33 cellular contexts compared by ENCODE assay signal in genomic region chr7:156657681-156658080, GRCh38.
"Had no signal": no experiment of that assay in that cellular context is flagged by ENCODE, and none has a peak within 500 bp of the region (broad histone marks: within the 10 kb centered on the region; RNA-seq: fewer than 3 reads in every experiment).

No MANE protein-coding gene starts in this region.

- DNase-seq: activated CD4-positive, alpha-beta memory T cell treated with anti-CD3 and anti-CD28 coated beads, Interleukin-2, amount 10 ng/mL, durations not matched to agents 7 days and 5 days; activated CD4-positive, alpha-beta T cell treated with anti-CD3 and anti-CD28 coated beads for 1 hour; activated CD4-positive, alpha-beta T cell treated with anti-CD3 and anti-CD28 coated beads for 36 hours; activated CD4-positive, alpha-beta T cell treated with anti-CD3 and anti-CD28 coated beads for 48 hours; activated CD4-positive, alpha-beta T cell treated with anti-CD3 and anti-CD28 coated beads, Interleukin-2, amount 10 ng/mL, durations not matched to agents 7 days and 5 days; activated CD4-positive, alpha-beta T cell treated with anti-CD3 and anti-CD28 coated beads, Interleukin-2, amount 50 U/mL, for 48 hours; activated CD4-positive, CD25-positive, alpha-beta regulatory T cell; activated CD8-positive, alpha-beta memory T cell treated with anti-CD3 and anti-CD28 coated beads for 24 hours; activated CD8-positive, alpha-beta memory T cell treated with anti-CD3 and anti-CD28 coated beads, Interleukin-2, amount 10 ng/mL, durations not matched to agents 7 days and 5 days; activated CD8-positive, alpha-beta memory T cell treated with anti-CD3 and anti-CD28 coated beads, Interleukin-2, amount 50 U/mL, for 48 hours; activated CD8-positive, alpha-beta T cell treated with anti-CD3 and anti-CD28 coated beads, Interleukin-2, amount 10 ng/mL, durations not matched to agents 7 days and 5 days; activated effector memory CD4-positive, alpha-beta T cell treated with Interleukin-2 at 50 U/mL for 16 hours; activated gamma-delta T cell; activated naive CD4-positive, alpha-beta T cell treated with anti-CD3 and anti-CD28 coated beads, Interleukin-2, amount 10 ng/mL, durations not matched to agents 7 days and 5 days; activated naive CD4-positive, alpha-beta T cell treated with Interleukin-2 at 50 U/mL for 16 hours; activated naive CD8-positive, alpha-beta T cell treated with anti-CD3 and anti-CD28 coated beads, Interleukin-2, amount 10 ng/mL, durations not matched to agents 7 days and 5 days; activated naive CD8-positive, alpha-beta T cell treated with anti-CD3 and anti-CD28 coated beads, Interleukin-2, amount 50 U/mL, for 24 hours; activated T-cell treated with anti-CD3 and anti-CD28 coated beads, Interleukin-2, amount 50 U/mL, for 24 hours; activated T-cell treated with anti-CD3 and anti-CD28 coated beads, Interleukin-2, amount 50 U/mL, for 48 hours; amygdala; anterior cingulate cortex; central memory CD4-positive, alpha-beta T cell; T-cell; T-helper 17 cell; WERI-Rb-1 had no signal

- H3K27ac Mint-ChIP-seq: activated CD4-positive, alpha-beta memory T cell treated with anti-CD3 and anti-CD28 coated beads, Interleukin-2, amount 10 ng/mL, durations not matched to agents 7 days and 5 days; activated CD4-positive, alpha-beta T cell treated with anti-CD3 and anti-CD28 coated beads for 36 hours; activated CD4-positive, alpha-beta T cell treated with anti-CD3 and anti-CD28 coated beads, Interleukin-2, amount 10 ng/mL, durations not matched to agents 7 days and 5 days; activated CD8-positive, alpha-beta memory T cell treated with anti-CD3 and anti-CD28 coated beads, Interleukin-2, amount 10 ng/mL, durations not matched to agents 7 days and 5 days; activated CD8-positive, alpha-beta T cell treated with anti-CD3 and anti-CD28 coated beads, Interleukin-2, amount 10 ng/mL, durations not matched to agents 7 days and 5 days; activated naive CD4-positive, alpha-beta T cell treated with anti-CD3 and anti-CD28 coated beads, Interleukin-2, amount 10 ng/mL, durations not matched to agents 7 days and 5 days; activated naive CD4-positive, alpha-beta T cell treated with anti-CD3 and anti-CD28 coated beads, Interleukin-2, amount 50 U/mL, for 24 hours; activated naive CD8-positive, alpha-beta T cell; activated naive CD8-positive, alpha-beta T cell treated with anti-CD3 and anti-CD28 coated beads, Interleukin-2, amount 10 ng/mL, durations not matched to agents 7 days and 5 days; activated naive CD8-positive, alpha-beta T cell treated with anti-CD3 and anti-CD28 coated beads, Interleukin-2, amount 50 U/mL, for 24 hours; activated T-cell treated with anti-CD3 and anti-CD28 coated beads, Interleukin-2, amount 50 U/mL, for 24 hours; brain; T-cell; T-helper 17 cell; WTC11 had no signal

- H3K4me1 ChIP-seq: ascending aorta had no signal

- H3K9me3 Mint-ChIP-seq: activated CD4-positive, alpha-beta memory T cell treated with anti-CD3 and anti-CD28 coated beads, Interleukin-2, amount 10 ng/mL, durations not matched to agents 7 days and 5 days; activated CD4-positive, alpha-beta T cell treated with anti-CD3 and anti-CD28 coated beads, Interleukin-2, amount 10 ng/mL, durations not matched to agents 7 days and 5 days; activated naive CD4-positive, alpha-beta T cell treated with anti-CD3 and anti-CD28 coated beads, Interleukin-2, amount 10 ng/mL, durations not matched to agents 7 days and 5 days; activated naive CD4-positive, alpha-beta T cell treated with anti-CD3 and anti-CD28 coated beads, Interleukin-2, amount 50 U/mL, for 24 hours; activated naive CD8-positive, alpha-beta T cell treated with anti-CD3 and anti-CD28 coated beads, Interleukin-2, amount 10 ng/mL, durations not matched to agents 7 days and 5 days; activated naive CD8-positive, alpha-beta T cell treated with anti-CD3 and anti-CD28 coated beads, Interleukin-2, amount 50 U/mL, for 24 hours; activated T-cell treated with anti-CD3 and anti-CD28 coated beads, Interleukin-2, amount 50 U/mL, for 24 hours; activated T-helper 2 cell treated with anti-CD3 and anti-CD28 coated beads, Interferon-gamma antibody, Interleukin-2, Interleukin-4, amounts not matched to agents 10 μg/mL and 5 μg/mL and 100 μg/mL, durations not matched to agents 14 hours and 24 hours and 36 hours; T-cell; WTC11 had no signal

- H3K9me3 ChIP-seq: ascending aorta had no signal

- H3K27ac ChIP-seq: ascending aorta, WERI-Rb-1 had no signal

- FAIRE-seq: TTC549 had no signal

- H3K36me3 ChIP-seq: ascending aorta, WERI-Rb-1 had no signal

- H3K4me3 ChIP-seq: ascending aorta had no signal

- H3K27me3 ChIP-seq: ascending aorta had no signal

- H3K4me3 Mint-ChIP-seq: activated CD4-positive, alpha-beta memory T cell treated with anti-CD3 and anti-CD28 coated beads, Interleukin-2, amount 10 ng/mL, durations not matched to agents 7 days and 5 days; activated CD4-positive, alpha-beta T cell treated with anti-CD3 and anti-CD28 coated beads for 36 hours; activated CD4-positive, alpha-beta T cell treated with anti-CD3 and anti-CD28 coated beads, Interleukin-2, amount 10 ng/mL, durations not matched to agents 7 days and 5 days; activated CD8-positive, alpha-beta memory T cell treated with anti-CD3 and anti-CD28 coated beads, Interleukin-2, amount 10 ng/mL, durations not matched to agents 7 days and 5 days; activated CD8-positive, alpha-beta T cell treated with anti-CD3 and anti-CD28 coated beads, Interleukin-2, amount 10 ng/mL, durations not matched to agents 7 days and 5 days; activated naive CD4-positive, alpha-beta T cell treated with anti-CD3 and anti-CD28 coated beads, Interleukin-2, amount 10 ng/mL, durations not matched to agents 7 days and 5 days; activated naive CD4-positive, alpha-beta T cell treated with anti-CD3 and anti-CD28 coated beads, Interleukin-2, amount 50 U/mL, for 24 hours; activated naive CD8-positive, alpha-beta T cell; activated naive CD8-positive, alpha-beta T cell treated with anti-CD3 and anti-CD28 coated beads, Interleukin-2, amount 10 ng/mL, durations not matched to agents 7 days and 5 days; activated naive CD8-positive, alpha-beta T cell treated with anti-CD3 and anti-CD28 coated beads, Interleukin-2, amount 50 U/mL, for 24 hours; activated T-cell treated with anti-CD3 and anti-CD28 coated beads, Interleukin-2, amount 50 U/mL, for 24 hours; brain; T-cell; T-helper 17 cell; WTC11 had no signal

- H3K4me1 Mint-ChIP-seq: activated CD4-positive, alpha-beta T cell treated with anti-CD3 and anti-CD28 coated beads for 36 hours; activated CD4-positive, alpha-beta T cell treated with anti-CD3 and anti-CD28 coated beads, Interleukin-2, amount 10 ng/mL, durations not matched to agents 7 days and 5 days; activated naive CD4-positive, alpha-beta T cell treated with anti-CD3 and anti-CD28 coated beads, Interleukin-2, amount 10 ng/mL, durations not matched to agents 7 days and 5 days; T-cell; T-helper 17 cell had no signal

- H3K36me3 Mint-ChIP-seq: activated CD8-positive, alpha-beta memory T cell treated with anti-CD3 and anti-CD28 coated beads, Interleukin-2, amount 10 ng/mL, durations not matched to agents 7 days and 5 days; activated naive CD4-positive, alpha-beta T cell treated with anti-CD3 and anti-CD28 coated beads, Interleukin-2, amount 10 ng/mL, durations not matched to agents 7 days and 5 days; activated naive CD4-positive, alpha-beta T cell treated with anti-CD3 and anti-CD28 coated beads, Interleukin-2, amount 50 U/mL, for 24 hours; activated naive CD8-positive, alpha-beta T cell; activated naive CD8-positive, alpha-beta T cell treated with anti-CD3 and anti-CD28 coated beads, Interleukin-2, amount 10 ng/mL, durations not matched to agents 7 days and 5 days; brain; T-cell; WTC11 had no signal

- ATAC-seq: activated CD4-positive, alpha-beta T cell treated with anti-CD3 and anti-CD28 coated beads for 36 hours; activated CD4-positive, CD25-positive, alpha-beta regulatory T cell treated with anti-CD3 and anti-CD28 coated beads, Interleukin-2, amount 50 U/mL, for 24 hours; activated CD8-positive, alpha-beta memory T cell treated with anti-CD3 and anti-CD28 coated beads, Interleukin-2, amount 10 ng/mL, durations not matched to agents 7 days and 5 days; activated CD8-positive, alpha-beta T cell treated with anti-CD3 and anti-CD28 coated beads, Interleukin-2, amount 10 ng/mL, durations not matched to agents 7 days and 5 days; activated naive CD8-positive, alpha-beta T cell treated with anti-CD3 and anti-CD28 coated beads, Interleukin-2, amount 50 U/mL, for 24 hours; T-cell; T-helper 17 cell; WTC11 had no signal
